9 cellular contexts compared by ENCODE assay signal in the genomic region with DNA sequence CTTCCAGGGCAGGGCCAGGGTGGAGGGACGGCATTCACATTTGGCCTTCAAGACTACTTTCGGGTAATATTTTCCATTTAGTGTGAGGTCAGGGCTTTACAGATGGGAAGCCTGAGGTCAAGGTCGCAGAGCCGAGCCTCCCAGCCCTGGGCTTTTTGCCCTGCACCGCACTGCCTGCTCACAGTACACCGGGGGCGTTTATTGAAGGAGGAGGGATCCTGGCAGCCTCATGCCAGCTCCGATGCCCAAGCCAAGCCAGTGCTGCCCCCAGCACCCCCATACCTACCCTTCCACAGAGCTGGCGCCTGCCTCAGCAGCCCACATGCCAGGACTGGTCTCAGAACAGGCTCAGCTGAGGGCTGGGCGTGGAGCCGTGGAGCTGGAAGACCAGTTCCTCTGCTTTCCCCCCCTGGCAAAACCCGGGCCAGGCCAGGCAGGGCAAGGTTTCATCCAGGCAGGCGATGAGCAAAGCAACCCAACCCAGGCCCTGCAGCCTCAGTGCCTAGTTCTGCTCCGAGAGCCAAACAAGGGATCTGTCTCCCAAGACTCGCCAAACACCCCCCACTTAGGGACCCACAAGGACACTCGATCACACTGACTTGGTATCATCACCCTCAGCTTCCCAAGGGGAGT. TPM values are rescaled to one million over a fixed set of nuclear protein-coding genes. Genes with fewer than 3 reads are reported as not detected.
DNase-seq lines count a peak whose midpoint lies in the region; ATAC-seq and TF ChIP-seq lines count a peak whose summit lies in the region.
"Had no signal": no experiment of that assay in that cellular context is flagged by ENCODE, and none has a peak within 500 bp of the region (broad histone marks: within the 10 kb centered on the region; RNA-seq: fewer than 3 reads in every experiment).

No MANE protein-coding gene starts in this region.

- no peak overlapping the region for H3K4ac ChIP-seq in mesendoderm (ENCODE audit: low read depth, low read length)

- H3K27ac ChIP-seq in left ventricle myocardium inferior (replicated peaks) (no peak overlapping the region), mammary epithelial cell (ENCODE audit: insufficient read depth, low read depth, low read length) (peak overlapping the region; percentile 90), mesendoderm (ENCODE audit: low read depth, low read length) (no peak overlapping the region)

- no peak overlapping the region for H4K8ac ChIP-seq in mesendoderm (ENCODE audit: low read depth, low read length)

- H2BK5ac ChIP-seq in mesendoderm (ENCODE audit: low read length), result no peak overlapping the region

- TF ChIP-seq CTCF in left ventricle myocardium inferior (IDR thresholded peaks at IDR 0.05; ENCODE audit: borderline replicate concordance) (no peak), mammary epithelial cell (conservative IDR thresholded peaks at IDR 0.05 in 1 of 2, IDR thresholded peaks at IDR 0.05 in 1 of 2; ENCODE audit: extremely low read depth in 1 of 2, insufficient read depth in 1 of 2, low read depth in 1 of 2, low read length in 2 of 2) (no peak)

- H3K27me3 ChIP-seq in left ventricle myocardium inferior (ENCODE audit: low read depth) (no peaks in the 10 kb centered on the region), mammary epithelial cell (ENCODE audit: insufficient read depth, low read length) (no peaks in the 10 kb centered on the region), mesendoderm (ENCODE audit: insufficient read depth, low read length, poor library complexity) (no peaks in the 10 kb centered on the region)

- H2BK120ac ChIP-seq in mesendoderm (ENCODE audit: low read depth, low read length), result no peak overlapping the region

- CTCF ChIA-PET in mammary epithelial cell (lab: Charles Lee; ENCODE audit: low non-redundant PET), result interaction anchor here (0.5 to 1.3 kb wide), 4 partner anchors 12 to 224 kb away, joined by 3 to 4 read pairs (median 4); a partner anchor contains a TSS

- H3K18ac ChIP-seq in mesendoderm (ENCODE audit: low read length), result no peak overlapping the region

- DNase-seq in Right ventricle myocardium superior (peak; percentile 33), left ventricle myocardium inferior (no peak), mammary epithelial cell (peak; percentile 97), mesendoderm (no peak), ureter (ENCODE audit: low spot score) (peak; percentile 93), EL (no peak), anterior cingulate cortex (lab: John Stamatoyannopoulos, UW) (no peak)
- no peak for DNase-seq in activated CD4-positive, alpha-beta T cell treated with anti-CD3 and anti-CD28 coated beads for 4 hours
- DNase-seq: nucleus accumbens had no signal

- peak overlapping the region; percentile 89 for H3K23ac ChIP-seq in mesendoderm (ENCODE audit: low read length)

- peaks cover 37% of the 10 kb centered on the region for H3K79me1 ChIP-seq in mesendoderm (ENCODE audit: low read length)

- H2AK5ac ChIP-seq in mesendoderm (ENCODE audit: low read length), result no peak overlapping the region

- H2AFZ ChIP-seq in mammary epithelial cell (ENCODE audit: low read depth, low read length), result no peak overlapping the region

- H3K4me3 ChIP-seq in left ventricle myocardium inferior (no peak overlapping the region), mammary epithelial cell (replicated peaks in 1 of 3; ENCODE audit: insufficient read depth in 1 of 3, low read depth in 2 of 3, low read length in 3 of 3) (peak overlapping the region in 2 of 3 experiments; percentile 13 to 19), mesendoderm (ENCODE audit: low read length) (no peak overlapping the region)

- H3K9me3 ChIP-seq in left ventricle myocardium inferior (replicated peaks) (no peaks in the 10 kb centered on the region), mammary epithelial cell (replicated peaks; ENCODE audit: insufficient read depth, low read length) (no peaks in the 10 kb centered on the region)

- H3K9ac ChIP-seq in mammary epithelial cell (ENCODE audit: insufficient read depth, low read length), result peak overlapping the region; percentile 83
- peak overlapping the region; percentile 19 for H3K9ac ChIP-seq in mesendoderm (ENCODE audit: low read length)

- no TSS peak for BruUV-seq in mammary epithelial cell (replicated peaks; lab: Mats Ljungman, UMichigan)

- no peak overlapping the region for H2BK15ac ChIP-seq in mesendoderm (replicated peaks; ENCODE audit: low read depth)

- H3K79me2 ChIP-seq in mammary epithelial cell (ENCODE audit: insufficient read depth, low read length) (peaks cover 100% of the 10 kb centered on the region), mesendoderm (ENCODE audit: control insufficient read depth, insufficient read depth, low read length) (peaks cover 22% of the 10 kb centered on the region)

- H3K36me3 ChIP-seq in left ventricle myocardium inferior (no peaks in the 10 kb centered on the region), mammary epithelial cell (ENCODE audit: insufficient read depth, low read length) (peaks cover 22% of the 10 kb centered on the region), mesendoderm (ENCODE audit: control insufficient read depth, insufficient read depth, low read length) (peaks cover 3% of the 10 kb centered on the region)

- intact Hi-C loops in Right ventricle myocardium superior (cut with DNase I) (no loop called here), left ventricle myocardium inferior (cut with micrococcal nuclease) (no loop called here), mammary epithelial cell (cut with micrococcal nuclease) (loop anchor here (1.0 to 5.0 kb wide), 6 partner anchors 8 to 256 kb away; no protein-coding TSS in a partner anchor)

- no peak for ATAC-seq in Right ventricle myocardium superior (ENCODE audit: poor library complexity)

- WGBS in mammary epithelial cell (ENCODE audit: low coverage, missing lambda C conversion rate), result 3% methylated on average over 10 of the region's 16 CpGs
- no CpG with 5 or more reads among the region's 16 CpGs for WGBS in mesendoderm (ENCODE audit: extremely low coverage, insufficient coverage, low lambda C conversion rate)

- H3K56ac ChIP-seq in mesendoderm (ENCODE audit: low read length), result peak overlapping the region; percentile 56

- dilution Hi-C loops in mammary epithelial cell (cut with HindIII; ENCODE audit: low sequenced_read_pairs), result no loop called here

- H3K4me1 ChIP-seq in left ventricle myocardium inferior, result no peaks in the 10 kb centered on the region
- peaks cover 99% of the 10 kb centered on the region for H3K4me1 ChIP-seq in mammary epithelial cell (ENCODE audit: insufficient read depth, low read length)
- peaks cover 18% of the 10 kb centered on the region for H3K4me1 ChIP-seq in mesendoderm (ENCODE audit: control insufficient read depth, low read depth, low read length)

- H3K4me2 ChIP-seq in mammary epithelial cell (ENCODE audit: insufficient read depth, low read depth, low read length), result peak overlapping the region; percentile 93
- H3K4me2 ChIP-seq in mesendoderm (ENCODE audit: low read length), result no peak overlapping the region

- H4K20me1 ChIP-seq in mammary epithelial cell (ENCODE audit: insufficient read depth, low read length), result no peaks in the 10 kb centered on the region

- in situ Hi-C loops in mammary epithelial cell (cut with MboI; ENCODE audit: low sequenced_read_pairs in 2 of 2), result no loop called here

- no peak overlapping the region for H4K5ac ChIP-seq in mesendoderm (ENCODE audit: low read length)

RNA-seq across cellular contexts. Expression of a gene that starts 11.9 kb away (rescaled TPM):
- 0.11 TPM for total RNA-seq in Right ventricle myocardium superior
- total RNA-seq in left ventricle myocardium inferior, result 0.41 TPM
- total RNA-seq in mammary epithelial cell, result 1,000 to 10,000 TPM in 1 of 2 donors, 100 to 1,000 TPM in 1; 574 to 1,408 TPM
- 1,215 TPM for polyA plus RNA-seq in mammary epithelial cell
- polyA minus RNA-seq in mammary epithelial cell, result 602 TPM
- polyA plus RNA-seq in mesendoderm (2013, experiment 1 of 2), result 27.6 TPM
- 27.4 TPM for polyA plus RNA-seq in mesendoderm (2013, experiment 2 of 2)
- 480 TPM for total RNA-seq in ureter

Comparison
In these comparisons a context has a peak if more than half of its experiments do, and no peak if none do; other contexts are left out.
1. DNase-seq: peak in Right ventricle myocardium superior (single experiment), mammary epithelial cell (single experiment) and ureter (single experiment); none in left ventricle myocardium inferior (single experiment), mesendoderm (single experiment), activated CD4-positive, alpha-beta T cell treated with anti-CD3 and anti-CD28 coated beads for 4 hours (0 of 2), EL (single experiment) and anterior cingulate cortex (0 of 58).
2. H3K4me3 ChIP-seq: peak in mammary epithelial cell (2 of 3); none in left ventricle myocardium inferior (single experiment) and mesendoderm (single experiment).
3. RNA of a gene that starts 11.9 kb away (total RNA-seq): 574 to 1,408 TPM in mammary epithelial cell and 480 TPM in ureter (single experiment); 0.41 TPM in left ventricle myocardium inferior (single experiment) and 0.11 TPM in Right ventricle myocardium superior (single experiment); every median in the first group is over 100 times any median in the second.